In the genomic region with DNA sequence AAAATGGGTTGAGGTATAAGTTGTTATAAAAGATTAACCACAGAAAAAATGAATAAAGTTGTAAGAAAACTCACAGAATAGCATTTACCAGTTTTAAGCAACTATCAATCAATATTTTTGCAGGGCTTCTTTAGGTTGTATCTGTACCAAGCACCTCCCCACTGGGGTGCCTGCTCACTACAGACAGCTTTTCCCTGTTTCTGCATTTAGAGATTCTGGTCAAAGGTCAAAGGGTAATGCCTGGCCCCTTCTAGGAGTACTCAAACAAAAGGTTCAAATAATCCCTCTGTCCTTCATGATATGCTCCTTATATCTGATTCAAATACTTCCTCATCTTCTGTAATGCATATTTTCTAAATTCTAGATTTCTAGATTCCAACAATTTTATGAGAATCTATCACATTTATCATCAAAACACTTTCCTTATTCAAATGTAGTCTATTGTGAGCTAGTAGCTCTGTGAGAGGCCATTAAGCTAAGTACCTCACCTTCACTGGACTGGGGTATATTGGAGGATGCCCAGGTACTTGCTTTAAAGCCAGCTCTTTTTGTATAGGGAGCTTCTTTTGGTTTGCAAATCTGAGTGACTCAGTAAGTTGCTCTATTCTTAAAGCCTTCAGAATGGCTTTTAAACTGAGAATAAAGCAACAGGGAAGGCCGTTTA, we compare ENCODE assay signal across 1 cellular context.
TF ChIP-seq lines count a peak whose summit lies in the region.

No MANE protein-coding gene starts in this region.

TF ChIP-seq in H1, 55 proteins besides CTCF, POLR2A, EP300 and RAD21:
- no peak for TF ChIP-seq CREB1 (IDR thresholded peaks at IDR 0.05)
- no peak for TF ChIP-seq SUZ12 (IDR thresholded peaks at IDR 0.05; ENCODE audit: low read length)
- no peak for TF ChIP-seq SP4 (IDR thresholded peaks at IDR 0.05; ENCODE audit: low read length)
- no peak for TF ChIP-seq TAF1 (IDR thresholded peaks at IDR 0.05; ENCODE audit: low read depth, low read length)
- TF ChIP-seq E2F6 (IDR thresholded peaks at IDR 0.05), result no peak
- no peak for TF ChIP-seq KDM4A (IDR thresholded peaks at IDR 0.05; ENCODE audit: low read depth, low read length, severe bottlenecking)
- TF ChIP-seq ATF3 (IDR thresholded peaks at IDR 0.05; ENCODE audit: insufficient read depth, low read depth, low read length), result no peak
- no peak for TF ChIP-seq YY1 (IDR thresholded peaks at IDR 0.05; ENCODE audit: low read depth, low read length)
